In genomic region chr1:48677306-48678287, GRCh38 we compare ENCODE assay signal across 9 cellular contexts.
DNase-seq lines count a peak whose midpoint lies in the region; ATAC-seq and TF ChIP-seq lines count a peak whose summit lies in the region.
"Had no signal": no experiment of that assay in that cellular context is flagged by ENCODE, and none has a peak within 500 bp of the region (broad histone marks: within the 10 kb centered on the region; RNA-seq: fewer than 3 reads in every experiment).

No MANE protein-coding gene starts in this region.

- POLR2A ChIA-PET in BJ (lab: Charles Lee), result interaction anchor here (0.5 to 0.6 kb wide), 2 partner anchors 193 to 1842 kb away, joined by 3 to 8 read pairs; no protein-coding TSS in a partner anchor

- peak; percentile 78 for ATAC-seq in GM18868 (IDR thresholded peaks at IDR 0.05; ENCODE audit: unreplicated experiment)
- ATAC-seq in HG03342 (IDR thresholded peaks at IDR 0.05; ENCODE audit: unreplicated experiment), result peak; percentile 63
- ATAC-seq in omental fat pad (ENCODE audit: low FRiP score), result no peak

- no peaks in the 10 kb centered on the region for H3K36me3 Mint-ChIP-seq in activated T-cell treated with anti-CD3 and anti-CD28 coated beads, Interleukin-2, amount 50 U/mL, for 24 hours (ENCODE audit: low read depth)

- no peaks in the 10 kb centered on the region for H3K27me3 ChIP-seq in BJ (ENCODE audit: control insufficient read depth, insufficient read depth, low read length)
- H3K27me3 ChIP-seq: neutrophil had no signal

- no peak overlapping the region for H3K27ac Mint-ChIP-seq in activated T-cell treated with anti-CD3 and anti-CD28 coated beads, Interleukin-2, amount 50 U/mL, for 24 hours

- TF ChIP-seq CTCF in BJ (IDR thresholded peaks at IDR 0.05; ENCODE audit: insufficient read depth, low read depth, low read length), result peak; percentile 60
- no peak for TF ChIP-seq CTCF in omental fat pad (IDR thresholded peaks at IDR 0.05)

- DNase-seq in BJ (ENCODE audit: low read depth) (no peak), NCI-H510A treated with DMSO at 0.1 percent for 48 hours (lab: John Stamatoyannopoulos, UW) (peak; percentile 89), germinal center (ENCODE audit: low spot score) (peak; percentile 56), pons (ENCODE audit: low spot score) (peak; percentile 83), omental fat pad (ENCODE audit: low spot score) (no peak)
- DNase-seq in activated T-cell treated with anti-CD3 and anti-CD28 coated beads, Interleukin-2, amount 50 U/mL, for 24 hours, result peak; percentile 48

- no peaks in the 10 kb centered on the region for H3K9me3 Mint-ChIP-seq in activated T-cell treated with anti-CD3 and anti-CD28 coated beads, Interleukin-2, amount 50 U/mL, for 24 hours

- H3K4me3 ChIP-seq in BJ (ENCODE audit: low read depth, low read length), result no peak overlapping the region

- peaks cover 22% of the 10 kb centered on the region for H3K27me3 Mint-ChIP-seq in activated T-cell treated with anti-CD3 and anti-CD28 coated beads, Interleukin-2, amount 50 U/mL, for 24 hours

- CTCF ChIA-PET in BJ (lab: Yijun Ruan, JAX), result interaction anchor here (0.6 to 4.1 kb wide), 26 partner anchors 9 to 1671 kb away, joined by 3 to 42 read pairs (median 4); no protein-coding TSS in a partner anchor

- no peak overlapping the region for H3K4me3 Mint-ChIP-seq in activated T-cell treated with anti-CD3 and anti-CD28 coated beads, Interleukin-2, amount 50 U/mL, for 24 hours

- H3K4me1 Mint-ChIP-seq in activated T-cell treated with anti-CD3 and anti-CD28 coated beads, Interleukin-2, amount 50 U/mL, for 24 hours (ENCODE audit: low read depth), result peaks cover 2% of the 10 kb centered on the region

- no peaks in the 10 kb centered on the region for H3K36me3 ChIP-seq in BJ (ENCODE audit: control insufficient read depth, insufficient read depth, low read length)
- H3K36me3 ChIP-seq: neutrophil had no signal

Comparison
In these comparisons a context has a peak if more than half of its experiments do, and no peak if none do; other contexts are left out.
1. DNase-seq: peak in NCI-H510A treated with DMSO at 0.1 percent for 48 hours (single experiment), activated T-cell treated with anti-CD3 and anti-CD28 coated beads, Interleukin-2, amount 50 U/mL, for 24 hours (single experiment), germinal center (single experiment) and pons (single experiment); none in BJ (single experiment) and omental fat pad (single experiment).